8 cellular contexts compared by ENCODE assay signal in the genomic region with DNA sequence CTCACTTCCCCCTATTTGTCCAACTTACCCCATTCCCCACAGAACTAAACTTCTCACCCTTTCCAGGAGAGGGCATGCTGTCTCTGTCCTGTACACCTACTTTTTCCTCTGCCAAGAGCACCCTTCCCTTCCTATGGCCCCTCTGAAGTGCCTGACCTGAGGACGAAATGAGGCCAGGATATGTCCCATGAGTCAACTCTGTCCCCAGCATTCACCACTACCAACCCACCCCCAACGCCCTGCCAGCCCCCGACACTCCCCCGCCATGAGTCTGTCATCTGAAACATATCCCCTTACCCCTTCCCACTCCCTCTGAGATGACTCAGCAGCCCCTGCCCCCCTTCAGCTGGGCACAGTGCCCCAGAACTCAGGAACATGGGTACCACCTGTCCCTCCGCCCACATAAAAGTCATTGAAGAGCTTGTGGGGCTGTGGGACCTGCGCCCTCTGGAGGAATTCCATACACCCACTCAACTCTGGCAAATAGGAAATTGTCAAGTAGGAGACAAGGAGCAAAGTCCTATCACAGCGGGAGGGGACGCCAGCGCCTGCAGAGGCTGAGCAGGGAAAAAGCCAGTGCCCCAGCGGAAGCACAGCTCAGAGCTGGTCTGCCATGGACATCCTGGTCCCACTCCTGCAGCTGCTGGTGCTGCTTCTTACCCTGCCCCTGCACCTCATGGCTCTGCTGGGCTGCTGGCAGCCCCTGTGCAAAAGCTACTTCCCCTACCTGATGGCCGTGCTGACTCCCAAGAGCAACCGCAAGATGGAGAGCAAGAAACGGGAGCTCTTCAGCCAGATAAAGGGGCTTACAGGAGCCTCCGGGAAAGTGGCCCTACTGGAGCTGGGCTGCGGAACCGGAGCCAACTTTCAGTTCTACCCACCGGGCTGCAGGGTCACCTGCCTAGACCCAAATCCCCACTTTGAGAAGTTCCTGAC. TPM values are rescaled to one million over a fixed set of nuclear protein-coding genes. Genes with fewer than 3 reads are reported as not detected.
A peak's percentile ranks its signal among the peaks of the same experiment; 100 is the strongest.
DNase-seq lines count a peak whose midpoint lies in the region; ATAC-seq, FAIRE-seq and TF ChIP-seq lines count a peak whose summit lies in the region.

No MANE protein-coding gene starts in this region.

- H4K20me1 ChIP-seq in DOHH2 (ENCODE audit: control insufficient read depth, insufficient read depth, low read depth, low read length) (no peaks in the 10 kb centered on the region), SU-DHL-6 (ENCODE audit: low read depth, low read length) (no peaks in the 10 kb centered on the region)

- peak; percentile 73 for DNase-seq in HTR-8/SVneo (ENCODE audit: insufficient read length, low spot score)
- DNase-seq in head of caudate nucleus: peak in 30 of 42 donors; percentile 4 to 66 (median 31)
- no peak for DNase-seq in osteocyte (ENCODE audit: extremely low spot score, unreplicated experiment)
- DNase-seq in activated naive CD4-positive, alpha-beta T cell treated with anti-CD3 and anti-CD28 coated beads, Interleukin-2, amount 10 ng/mL, durations not matched to agents 7 days and 5 days: no peak

- no peak overlapping the region for H3K4me3 Mint-ChIP-seq in osteocyte (ENCODE audit: unreplicated experiment)
- H3K4me3 Mint-ChIP-seq in activated naive CD4-positive, alpha-beta T cell treated with anti-CD3 and anti-CD28 coated beads, Interleukin-2, amount 10 ng/mL, durations not matched to agents 7 days and 5 days: no peak overlapping the region

- H3K4me2 ChIP-seq in DOHH2 (ENCODE audit: low read length) (peak overlapping the region; percentile 51), SU-DHL-6 (ENCODE audit: low read depth, low read length, poor library complexity, severe bottlenecking) (no peak overlapping the region)

- H2AFZ ChIP-seq in SU-DHL-6 (ENCODE audit: low read depth, low read length, severe bottlenecking): no peak overlapping the region

- H3K27ac ChIP-seq in DOHH2 (ENCODE audit: low read depth, low read length) (no peak overlapping the region), SU-DHL-6 (ENCODE audit: low read depth, low read length) (no peak overlapping the region)

- TF ChIP-seq CTCF in DOHH2 (IDR thresholded peaks at IDR 0.05; ENCODE audit: low read depth, low read length, poor library complexity, severe bottlenecking): peak; percentile 44
- TF ChIP-seq CTCF in SU-DHL-6 (IDR thresholded peaks at IDR 0.05; ENCODE audit: insufficient read depth, low read length, poor library complexity, severe bottlenecking): peak; percentile 11
- peak; percentile 28 for TF ChIP-seq CTCF in osteocyte (IDR thresholded peaks at IDR 0.05)

- ATAC-seq in GM19467 (IDR thresholded peaks at IDR 0.05; ENCODE audit: unreplicated experiment) (no peak), HG02973 (IDR thresholded peaks at IDR 0.05; ENCODE audit: unreplicated experiment) (no peak)

- H3K36me3 Mint-ChIP-seq in osteocyte (ENCODE audit: unreplicated experiment): no peaks in the 10 kb centered on the region
- H3K36me3 Mint-ChIP-seq in activated naive CD4-positive, alpha-beta T cell treated with anti-CD3 and anti-CD28 coated beads, Interleukin-2, amount 10 ng/mL, durations not matched to agents 7 days and 5 days: no peaks in the 10 kb centered on the region

- peaks cover 12% of the 10 kb centered on the region for H3K4me1 Mint-ChIP-seq in osteocyte (ENCODE audit: unreplicated experiment)
- H3K4me1 Mint-ChIP-seq in activated naive CD4-positive, alpha-beta T cell treated with anti-CD3 and anti-CD28 coated beads, Interleukin-2, amount 10 ng/mL, durations not matched to agents 7 days and 5 days: no peaks in the 10 kb centered on the region

- peak; percentile 86 for FAIRE-seq in HTR-8/SVneo (lab: Jason Lieb, UNC)

- no peaks in the 10 kb centered on the region for H3K9me3 ChIP-seq in DOHH2 (ENCODE audit: control insufficient read depth, insufficient read depth, low read length)
- H3K9me3 ChIP-seq in SU-DHL-6 (ENCODE audit: insufficient read depth, low read length): no peaks in the 10 kb centered on the region

- peaks cover 28% of the 10 kb centered on the region for H3K27me3 Mint-ChIP-seq in osteocyte (ENCODE audit: unreplicated experiment)
- H3K27me3 Mint-ChIP-seq in activated naive CD4-positive, alpha-beta T cell treated with anti-CD3 and anti-CD28 coated beads, Interleukin-2, amount 10 ng/mL, durations not matched to agents 7 days and 5 days: peaks cover 63% of the 10 kb centered on the region

- H3K27me3 ChIP-seq in DOHH2 (ENCODE audit: control insufficient read depth, low read length) (peaks cover 8% of the 10 kb centered on the region), SU-DHL-6 (ENCODE audit: low read length) (0 out of 2 replicates have a peak, but pooled peaks cover 2% of the 10 kb centered on the region)

- H3K27ac Mint-ChIP-seq in osteocyte (ENCODE audit: unreplicated experiment): no peak overlapping the region
- H3K27ac Mint-ChIP-seq in activated naive CD4-positive, alpha-beta T cell treated with anti-CD3 and anti-CD28 coated beads, Interleukin-2, amount 10 ng/mL, durations not matched to agents 7 days and 5 days: no peak overlapping the region

- H3F3A ChIP-seq in DOHH2 (ENCODE audit: control insufficient read depth, insufficient read depth) (0 out of 2 replicates have a peak, but pooled peaks cover 2% of the 10 kb centered on the region), SU-DHL-6 (ENCODE audit: insufficient read depth) (no peaks in the 10 kb centered on the region)

- H3K4me1 ChIP-seq in DOHH2 (ENCODE audit: control insufficient read depth, low read length): peaks cover 22% of the 10 kb centered on the region

- intact Hi-C loops in head of caudate nucleus (cut with DNase I): no loop called here

- no peak overlapping the region for H3K9ac ChIP-seq in SU-DHL-6 (ENCODE audit: low read length)

- no peaks in the 10 kb centered on the region for H3K9me3 Mint-ChIP-seq in osteocyte (ENCODE audit: unreplicated experiment)
- no peaks in the 10 kb centered on the region for H3K9me3 Mint-ChIP-seq in activated naive CD4-positive, alpha-beta T cell treated with anti-CD3 and anti-CD28 coated beads, Interleukin-2, amount 10 ng/mL, durations not matched to agents 7 days and 5 days

- H3K79me2 ChIP-seq in DOHH2 (ENCODE audit: control insufficient read depth, low read length): no peaks in the 10 kb centered on the region
- no peaks in the 10 kb centered on the region for H3K79me2 ChIP-seq in SU-DHL-6 (ENCODE audit: insufficient read depth, low read length)

- CTCF ChIA-PET in activated naive CD4-positive, alpha-beta T cell treated with anti-CD3 and anti-CD28 coated beads, Interleukin-2, amount 10 ng/mL, durations not matched to agents 7 days and 5 days (lab: Charles Lee): interaction anchor here (0.9 to 1.4 kb wide), 3 partner anchors 25 to 56 kb away, joined by 3 to 7 read pairs (median 7); a partner anchor contains a TSS

- H3K36me3 ChIP-seq in DOHH2 (ENCODE audit: control insufficient read depth, low read length) (no peaks in the 10 kb centered on the region), SU-DHL-6 (ENCODE audit: low read length) (no peaks in the 10 kb centered on the region)

- H3K4me3 ChIP-seq in DOHH2 (ENCODE audit: low read length) (peak overlapping the region; percentile 19), SU-DHL-6 (ENCODE audit: insufficient read depth, low read length, poor library complexity, severe bottlenecking) (no peak overlapping the region)

- no peaks in the 10 kb centered on the region for H3K9me2 ChIP-seq in DOHH2 (replicated peaks; ENCODE audit: control insufficient read depth, low read length)
- no peaks in the 10 kb centered on the region for H3K9me2 ChIP-seq in SU-DHL-6 (replicated peaks; ENCODE audit: insufficient read depth, low read length)

RNA-seq across cellular contexts. Expression of a gene that starts 26.3 kb away (rescaled TPM):
- 5.1 and 5.7 TPM in 2 replicates for total RNA-seq in osteocyte

RNA-seq across cellular contexts. Expression of a gene that starts 34.4 kb away (rescaled TPM):
- 99.4 and 103 TPM in 2 replicates for total RNA-seq in osteocyte

RNA-seq across cellular contexts. Expression of a gene that starts 38.8 kb away (rescaled TPM):
- 4.1 and 5.9 TPM in 2 replicates for total RNA-seq in osteocyte

RNA-seq across cellular contexts. Expression of a gene that starts 44.7 kb away (rescaled TPM):
- not detected in 2 replicates for total RNA-seq in osteocyte

RNA-seq across cellular contexts. Expression of a gene that starts 47.4 kb away (rescaled TPM):
- 1,511 and 1,600 TPM in 2 replicates for total RNA-seq in osteocyte

Comparison
In these comparisons a context has a peak if more than half of its experiments do, and no peak if none do; other contexts are left out.
1. DNase-seq: peak in HTR-8/SVneo (single experiment) and head of caudate nucleus (30 of 42); none in osteocyte (single experiment) and activated naive CD4-positive, alpha-beta T cell treated with anti-CD3 and anti-CD28 coated beads, Interleukin-2, amount 10 ng/mL, durations not matched to agents 7 days and 5 days (single experiment).
2. Peak in every context shown above with its lines, with median percentiles within 50 percentile points of each other: CTCF ChIP-seq.